In genomic region chr3:12556723-12557471, GRCh38 we compare ENCODE assay signal across 1 cellular context.
TF ChIP-seq lines count a peak whose summit lies in the region.

Gene MKRN2, plus strand, starts transcription at chr3:12557087. Its CDS starts 64 bp downstream, at chr3:12557151.

TF ChIP-seq in H1, 55 proteins besides CTCF, POLR2A, EP300 and RAD21:
- no peak for TF ChIP-seq FOSL1 (IDR thresholded peaks at IDR 0.05; ENCODE audit: insufficient read depth, low read depth, low read length)
- TF ChIP-seq MAX (IDR thresholded peaks at IDR 0.05), result peak; percentile 76
- TF ChIP-seq JUN (IDR thresholded peaks at IDR 0.05; ENCODE audit: low read depth, low read length), result peak; percentile 64; the same call in 1 of the 2 replicates
- no peak for TF ChIP-seq BRCA1 (IDR thresholded peaks at IDR 0.05; ENCODE audit: low read depth, low read length)
- no peak for TF ChIP-seq ATF3 (IDR thresholded peaks at IDR 0.05; ENCODE audit: insufficient read depth, low read depth, low read length)
- peak; percentile 93 for TF ChIP-seq ASH2L (IDR thresholded peaks at IDR 0.05; ENCODE audit: low read length)
- no peak for TF ChIP-seq CBX8 (IDR thresholded peaks at IDR 0.05; ENCODE audit: borderline replicate concordance, low read depth, low read length)
- TF ChIP-seq YY1 (IDR thresholded peaks at IDR 0.05; ENCODE audit: low read depth, low read length), result peak; percentile 79; the same call in 1 of the 2 replicates
- peak; percentile 91 for TF ChIP-seq TBP (IDR thresholded peaks at IDR 0.05; ENCODE audit: low read depth, low read length)
- TF ChIP-seq GTF2F1 (IDR thresholded peaks at IDR 0.05; ENCODE audit: borderline replicate concordance, low read depth, low read length), result no peak
- no peak for TF ChIP-seq SAP30 (IDR thresholded peaks at IDR 0.05; ENCODE audit: insufficient read depth, insufficient replicate concordance, low read length)
- TF ChIP-seq BCL11A (IDR thresholded peaks at IDR 0.05; ENCODE audit: low read depth in 2 of 2, low read length in 2 of 2), result no peak
- peak; percentile 53 to 84; a peak in 2 of 4 replicates for TF ChIP-seq SIN3A (conservative IDR thresholded peaks at IDR 0.05 in 1 of 2, IDR thresholded peaks at IDR 0.05 in 1 of 2; ENCODE audit: low read depth in 1 of 2, low read length in 2 of 2)
- TF ChIP-seq CREB1 (IDR thresholded peaks at IDR 0.05), result peak; percentile 73
- no peak for TF ChIP-seq USF2 (IDR thresholded peaks at IDR 0.05; ENCODE audit: low read length)
- peak; percentile 98 for TF ChIP-seq TAF1 (IDR thresholded peaks at IDR 0.05; ENCODE audit: low read depth, low read length)
- TF ChIP-seq TCF12 (IDR thresholded peaks at IDR 0.05; ENCODE audit: low read depth, low read length), result 0 out of 2 replicates have a peak, but pooled peaks have one; percentile 45
- peak; percentile 68 for TF ChIP-seq SP1 (IDR thresholded peaks at IDR 0.05; ENCODE audit: low read depth, low read length)
- TF ChIP-seq TAF7 (optimal IDR thresholded peaks at IDR 0.05; ENCODE audit: borderline replicate concordance, low read depth, low read length), result peak; percentile 52
- no peak for TF ChIP-seq NANOG (IDR thresholded peaks at IDR 0.05; ENCODE audit: insufficient read depth, low read depth, low read length, poor library complexity, severe bottlenecking)
- no peak for TF ChIP-seq CEBPB (IDR thresholded peaks at IDR 0.05; ENCODE audit: low read depth, low read length)
- peak; percentile 76; the same call in 1 of the 2 replicates for TF ChIP-seq ATF2 (IDR thresholded peaks at IDR 0.05; ENCODE audit: low read length)
- peak; percentile 59; the same call in 1 of the 2 replicates for TF ChIP-seq SP4 (IDR thresholded peaks at IDR 0.05; ENCODE audit: low read length)
- TF ChIP-seq SUZ12 (IDR thresholded peaks at IDR 0.05; ENCODE audit: low read length), result no peak
- peak; percentile 36; the same call in 1 of the 2 replicates for TF ChIP-seq NRF1 (IDR thresholded peaks at IDR 0.05; ENCODE audit: low read depth, low read length)
- TF ChIP-seq SIX5 (IDR thresholded peaks at IDR 0.05; ENCODE audit: low read depth, low read length), result no peak; the same call in 1 of the 2 replicates
- TF ChIP-seq GABPA (IDR thresholded peaks at IDR 0.05; ENCODE audit: borderline replicate concordance, insufficient read depth, low read length), result peak; percentile 92
- TF ChIP-seq RBBP5 (IDR thresholded peaks at IDR 0.05; ENCODE audit: borderline replicate concordance, low read depth, low read length), result peak; percentile 98
- no peak; the same call in none of the 2 replicates for TF ChIP-seq E2F6 (IDR thresholded peaks at IDR 0.05)
- no peak for TF ChIP-seq POU5F1 (IDR thresholded peaks at IDR 0.05; ENCODE audit: low read depth, low read length)
- TF ChIP-seq CHD1 (IDR thresholded peaks at IDR 0.05; ENCODE audit: low read depth, low read length), result no peak; the same call in 1 of the 2 replicates
- peak in 1 of 2 experiments; percentile 93; a peak in 1 of 4 replicates for TF ChIP-seq HDAC2 (IDR thresholded peaks at IDR 0.05; ENCODE audit: borderline replicate concordance in 1 of 2, low read depth in 2 of 2, low read length in 2 of 2)
- peak; percentile 99 for TF ChIP-seq PHF8 (conservative IDR thresholded peaks at IDR 0.05; ENCODE audit: low read depth, low read length)
- 0 out of 2 replicates have a peak, but pooled peaks have one; percentile 33 for TF ChIP-seq JUND (IDR thresholded peaks at IDR 0.05; ENCODE audit: low read length)
- TF ChIP-seq RNF2 (IDR thresholded peaks at IDR 0.05; ENCODE audit: borderline replicate concordance, low read depth, low read length, missing control alignments, poor library complexity, severe bottlenecking), result no peak
- no peak for TF ChIP-seq CBX5 (IDR thresholded peaks at IDR 0.05; ENCODE audit: low read depth, low read length)
- TF ChIP-seq TEAD4 (IDR thresholded peaks at IDR 0.05; ENCODE audit: low read depth, low read length), result peak; percentile 62; the same call in 1 of the 2 replicates
- no peak for TF ChIP-seq MAFK (IDR thresholded peaks at IDR 0.05; ENCODE audit: low read depth, low read length)
- peak; percentile 57 for TF ChIP-seq SRF (IDR thresholded peaks at IDR 0.05; ENCODE audit: low read depth, low read length)
- TF ChIP-seq CHD2 (IDR thresholded peaks at IDR 0.05; ENCODE audit: low read length), result peak; percentile 42; the same call in 1 of the 2 replicates
- TF ChIP-seq KDM1A (IDR thresholded peaks at IDR 0.05; ENCODE audit: borderline replicate concordance, low read length), result no peak
- TF ChIP-seq EGR1 (IDR thresholded peaks at IDR 0.05; ENCODE audit: borderline replicate concordance, low read depth, low read length), result peak; percentile 63; the same call in 1 of the 2 replicates
- TF ChIP-seq KDM4A (IDR thresholded peaks at IDR 0.05; ENCODE audit: low read depth, low read length, severe bottlenecking), result peak; percentile 39
- peak; percentile 96 for TF ChIP-seq POLR2AphosphoS5 (IDR thresholded peaks at IDR 0.05; ENCODE audit: low read depth, low read length)
- TF ChIP-seq ZNF274 (IDR thresholded peaks at IDR 0.05; ENCODE audit: borderline replicate concordance, extremely low read depth, low read length), result no peak
